ENCODE assay signal across 22 cellular contexts in the genomic region with DNA sequence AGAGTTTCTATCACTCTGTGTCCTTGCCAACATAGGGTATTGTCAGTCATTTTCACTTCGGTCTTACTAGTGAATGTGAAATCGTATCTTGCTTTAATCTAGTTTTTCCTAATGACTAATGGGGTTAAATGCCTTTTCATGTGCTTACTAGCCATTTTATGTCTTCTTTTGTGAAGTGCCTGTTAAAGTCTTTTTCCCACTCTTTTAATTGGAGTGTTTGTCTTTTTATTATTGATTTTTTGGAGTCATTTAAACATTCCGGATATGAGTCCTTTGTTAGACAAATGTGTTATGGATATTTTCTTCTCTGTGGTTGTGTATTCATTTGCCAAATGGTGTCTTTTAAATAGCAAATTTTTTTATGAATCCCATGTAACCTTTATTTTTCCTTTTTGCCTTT.
DNase-seq lines count a peak whose midpoint lies in the region; FAIRE-seq and TF ChIP-seq lines count a peak whose summit lies in the region.
"Had no signal": no experiment of that assay in that cellular context is flagged by ENCODE, and none has a peak within 500 bp of the region (broad histone marks: within the 10 kb centered on the region; RNA-seq: fewer than 3 reads in every experiment).

No MANE protein-coding gene starts in this region.

- FAIRE-seq in endometrium (lab: Jason Lieb, UNC), result peak; percentile 84
- no peak for FAIRE-seq in GM12892 (lab: Jason Lieb, UNC)

- no peak for TF ChIP-seq POLR2A in GM12892 (IDR thresholded peaks at IDR 0.05; ENCODE audit: low read depth, low read length)

- no peaks in the 10 kb centered on the region for H3K9me2 ChIP-seq in hepatocyte (replicated peaks; ENCODE audit: insufficient read depth)
- H3K9me2 ChIP-seq: SK-N-SH had no signal

- DNase-seq in NCI-H1436 (lab: John Stamatoyannopoulos, UW) (peak; percentile 29), NCI-H1436 treated with DMSO at 0.1 percent for 48 hours (lab: John Stamatoyannopoulos, UW) (no peak), NCI-H1105 treated with DMSO at 0.1 percent for 48 hours (lab: John Stamatoyannopoulos, UW) (peak; percentile 97), NCI-H2196 (lab: John Stamatoyannopoulos, UW; ENCODE audit: unreplicated experiment) (peak; percentile 32), hepatocyte (ENCODE audit: low spot score) (no peak), GM12892 (ENCODE audit: insufficient read length) (no peak), NCI-H82 (lab: John Stamatoyannopoulos, UW) (no peak)
- DNase-seq: 8988T; Caco-2; CD4-positive, alpha-beta memory T cell; DMS 273 treated with DMSO at 0.1 percent for 48 hours; GDM1; HCEC 1CT; KG1; NCI-H2081; NCI-H345; NCI-H524 treated with DMSO at 0.1 percent for 48 hours; SIG-M5; SK-N-SH had no signal

- H3K9me3 ChIP-seq in hepatocyte (ENCODE audit: low read depth), result no peaks in the 10 kb centered on the region

- H3K27me3 ChIP-seq in hepatocyte, result peaks cover 11% of the 10 kb centered on the region
- H3K27me3 ChIP-seq: BLaER1 treated with 17β-estradiol and CSF1 and Interleukin-3, amounts not matched to agents 10 nM and 100 nM had no signal

- H3K36me3 ChIP-seq in hepatocyte (replicated peaks; ENCODE audit: insufficient read depth, low read depth), result no peaks in the 10 kb centered on the region

- no peak for TF ChIP-seq CTCF in hepatocyte (IDR thresholded peaks at IDR 0.05; ENCODE audit: poor library complexity)

- no peaks in the 10 kb centered on the region for H4K20me1 ChIP-seq in hepatocyte (ENCODE audit: insufficient read depth, poor library complexity, severe bottlenecking)

- H3K79me2 ChIP-seq in hepatocyte, result no peaks in the 10 kb centered on the region

- no peaks in the 10 kb centered on the region for H3K4me1 ChIP-seq in hepatocyte (ENCODE audit: insufficient read depth)
- H3K4me1 ChIP-seq: BLaER1 treated with 17β-estradiol and CSF1 and Interleukin-3, amounts not matched to agents 10 nM and 100 nM; Caco-2 had no signal

- H2AFZ ChIP-seq in hepatocyte, result no peak overlapping the region
- H2AFZ ChIP-seq: GM23338 had no signal

- no peak overlapping the region for H3K27ac ChIP-seq in hepatocyte
- H3K27ac ChIP-seq: BLaER1 treated with 17β-estradiol and CSF1 and Interleukin-3, amounts not matched to agents 10 nM and 100 nM had no signal

- H3K4me2 ChIP-seq in hepatocyte, result no peak overlapping the region
- H3K4me2 ChIP-seq: BLaER1 treated with 17β-estradiol and CSF1 and Interleukin-3, amounts not matched to agents 10 nM and 100 nM; GM23338; SK-N-SH had no signal

- no peak overlapping the region for H3K4me3 ChIP-seq in hepatocyte
- H3K4me3 ChIP-seq: BLaER1 treated with 17β-estradiol and CSF1 and Interleukin-3, amounts not matched to agents 10 nM and 100 nM; GM23338 had no signal

- WGBS in hepatocyte (ENCODE audit: low lambda C conversion rate, missing lambda C conversion rate), result 80% methylated on average over 3 of the region's 3 CpGs

Comparison
In these comparisons a context has a peak if more than half of its experiments do, and no peak if none do; other contexts are left out.
1. DNase-seq: peak in NCI-H1436 (single experiment), NCI-H1105 treated with DMSO at 0.1 percent for 48 hours (single experiment) and NCI-H2196 (single experiment); none in NCI-H1436 treated with DMSO at 0.1 percent for 48 hours (single experiment), hepatocyte (single experiment), GM12892 (single experiment) and NCI-H82 (single experiment).